Comparison of ENCODE assay signal across 24 cellular contexts in genomic region chr5:164763211-164763610, GRCh38.
A peak's percentile ranks its signal among the peaks of the same experiment; 100 is the strongest.
DNase-seq lines count a peak whose midpoint lies in the region; TF ChIP-seq lines count a peak whose summit lies in the region.
"Had no signal": no experiment of that assay in that cellular context is flagged by ENCODE, and none has a peak within 500 bp of the region (broad histone marks: within the 10 kb centered on the region; RNA-seq: fewer than 3 reads in every experiment).

No MANE protein-coding gene starts in this region.

- H3K27ac ChIP-seq in WERI-Rb-1 (no peak overlapping the region), A673 (ENCODE audit: low read depth, low read length, poor library complexity, severe bottlenecking) (no peak overlapping the region)
- H3K27ac ChIP-seq: HL-60, KMS-11 had no signal

- CTCF ChIA-PET in A673 (lab: Charles Lee): no interaction called here

- no peaks in the 10 kb centered on the region for H3K4me1 ChIP-seq in A673 (ENCODE audit: insufficient read depth, low read length, poor library complexity, severe bottlenecking)

- H3K4me1 Mint-ChIP-seq in mesothelial cell of epicardium: peaks cover 13% of the 10 kb centered on the region
- no peaks in the 10 kb centered on the region for H3K4me1 Mint-ChIP-seq in T-helper 2 cell treated with Interferon-gamma antibody and Interleukin-4, amounts not matched to agents 5 μg/mL and 100 μg/mL, for 36 hours (ENCODE audit: low read depth)
- H3K4me1 Mint-ChIP-seq: IgD-negative memory B cell had no signal

- H3K9me3 ChIP-seq in WERI-Rb-1 (ENCODE audit: severe bottlenecking) (no peaks in the 10 kb centered on the region), A673 (ENCODE audit: low read depth, low read length, poor library complexity, severe bottlenecking) (no peaks in the 10 kb centered on the region)

- H3K27me3 ChIP-seq in WERI-Rb-1 (ENCODE audit: insufficient read depth, low read depth, severe bottlenecking) (no peaks in the 10 kb centered on the region), A673 (replicated peaks; ENCODE audit: insufficient read depth, low read depth, low read length, poor library complexity) (no peaks in the 10 kb centered on the region)

- no peaks in the 10 kb centered on the region for H3K27me3 Mint-ChIP-seq in mesothelial cell of epicardium (ENCODE audit: low read depth)
- H3K27me3 Mint-ChIP-seq in T-helper 2 cell treated with Interferon-gamma antibody and Interleukin-4, amounts not matched to agents 5 μg/mL and 100 μg/mL, for 36 hours (ENCODE audit: low read depth): no peaks in the 10 kb centered on the region
- H3K27me3 Mint-ChIP-seq: IgD-negative memory B cell had no signal

- H3K36me3 Mint-ChIP-seq in mesothelial cell of epicardium: peaks cover 2% of the 10 kb centered on the region
- H3K36me3 Mint-ChIP-seq in T-helper 2 cell treated with Interferon-gamma antibody and Interleukin-4, amounts not matched to agents 5 μg/mL and 100 μg/mL, for 36 hours (ENCODE audit: low read depth): no peaks in the 10 kb centered on the region
- H3K36me3 Mint-ChIP-seq: IgD-negative memory B cell had no signal

- POLR2A ChIA-PET in A673 (lab: Charles Lee; ENCODE audit: low non-redundant PET): no interaction called here

- TF ChIP-seq CTCF in WERI-Rb-1 (IDR thresholded peaks at IDR 0.05; ENCODE audit: low read depth, low read length): no peak
- no peak for TF ChIP-seq CTCF in mesothelial cell of epicardium (IDR thresholded peaks at IDR 0.05; ENCODE audit: unreplicated experiment)
- TF ChIP-seq CTCF in A673 (conservative IDR thresholded peaks at IDR 0.05; ENCODE audit: low read depth, low read length): no peak

- DNase-seq in D341Med (ENCODE audit: low spot score) (peak; percentile 14), NCI-H524 treated with DMSO at 0.1 percent for 48 hours (lab: John Stamatoyannopoulos, UW) (peak; percentile 56), WERI-Rb-1 (peak; percentile 21), mesothelial cell of epicardium (ENCODE audit: low spot score in 2 of 2, unreplicated experiment in 2 of 2) (no peak), A673 (ENCODE audit: low spot score) (no peak), NCI-H1694 treated with DMSO at 0.1 percent for 48 hours (lab: John Stamatoyannopoulos, UW) (no peak)
- DNase-seq in T-helper 2 cell treated with Interferon-gamma antibody and Interleukin-4, amounts not matched to agents 5 μg/mL and 100 μg/mL, for 36 hours (ENCODE audit: low spot score): no peak
- DNase-seq: 8988T, Calu3, GDM1, NCI-H1092, NCI-H1436, NCI-H187 treated with DMSO at 0.1 percent for 48 hours, NCI-H2171 treated with DMSO at 0.1 percent for 48 hours, NCI-H345, NCI-H510A treated with DMSO at 0.1 percent for 48 hours, NCI-H774, RPMI8226, SHP77, SW 1271 had no signal

- H3K36me3 ChIP-seq in WERI-Rb-1 (no peaks in the 10 kb centered on the region), A673 (ENCODE audit: insufficient read depth, low read length, poor library complexity, severe bottlenecking) (no peaks in the 10 kb centered on the region)

- intact Hi-C loops in A673 (cut with micrococcal nuclease; ENCODE audit: unreplicated experiment): no loop called here

- no peak overlapping the region for H3K4me3 Mint-ChIP-seq in mesothelial cell of epicardium
- H3K4me3 Mint-ChIP-seq in T-helper 2 cell treated with Interferon-gamma antibody and Interleukin-4, amounts not matched to agents 5 μg/mL and 100 μg/mL, for 36 hours: no peak overlapping the region
- H3K4me3 Mint-ChIP-seq: IgD-negative memory B cell had no signal

- peaks cover 3% of the 10 kb centered on the region for H3K9me3 Mint-ChIP-seq in mesothelial cell of epicardium
- peaks cover 4% of the 10 kb centered on the region for H3K9me3 Mint-ChIP-seq in T-helper 2 cell treated with Interferon-gamma antibody and Interleukin-4, amounts not matched to agents 5 μg/mL and 100 μg/mL, for 36 hours

- peak overlapping the region; percentile 9 for H3K27ac Mint-ChIP-seq in mesothelial cell of epicardium
- no peak overlapping the region for H3K27ac Mint-ChIP-seq in T-helper 2 cell treated with Interferon-gamma antibody and Interleukin-4, amounts not matched to agents 5 μg/mL and 100 μg/mL, for 36 hours

- no TSS peak for BruUV-seq in A673 (replicated peaks; lab: Mats Ljungman, UMichigan)

- no peak overlapping the region for H3K4me3 ChIP-seq in WERI-Rb-1 (ENCODE audit: low read depth, low read length)
- no peak overlapping the region for H3K4me3 ChIP-seq in A673 (ENCODE audit: low read depth, low read length, poor library complexity, severe bottlenecking)
- H3K4me3 ChIP-seq: GM12878 had no signal

Comparison
In these comparisons a context has a peak if more than half of its experiments do, and no peak if none do; other contexts are left out.
1. DNase-seq: peak in D341Med (single experiment), NCI-H524 treated with DMSO at 0.1 percent for 48 hours (single experiment) and WERI-Rb-1 (single experiment); none in mesothelial cell of epicardium (0 of 2), A673 (single experiment), NCI-H1694 treated with DMSO at 0.1 percent for 48 hours (single experiment) and T-helper 2 cell treated with Interferon-gamma antibody and Interleukin-4, amounts not matched to agents 5 μg/mL and 100 μg/mL, for 36 hours (single experiment).